Comparison of ENCODE assay signal across 18 cellular contexts in genomic region chr19:56126983-56127780, GRCh38. TPM values are rescaled to one million over a fixed set of nuclear protein-coding genes. Genes with fewer than 3 reads are reported as not detected.
A peak's percentile ranks its signal among the peaks of the same experiment; 100 is the strongest.
DNase-seq lines count a peak whose midpoint lies in the region; ATAC-seq, FAIRE-seq and TF ChIP-seq lines count a peak whose summit lies in the region.
"Had no signal": no experiment of that assay in that cellular context is flagged by ENCODE, and none has a peak within 500 bp of the region (broad histone marks: within the 10 kb centered on the region; RNA-seq: fewer than 3 reads in every experiment).

No MANE protein-coding gene starts in this region.

- H3K27ac Mint-ChIP-seq in H9: no peak overlapping the region

- H3K27me3 Mint-ChIP-seq in H9 (ENCODE audit: low read depth): peaks cover 2% of the 10 kb centered on the region; the same call in 1 of the 2 replicates
- H3K27me3 Mint-ChIP-seq: CD4-positive, alpha-beta T cell had no signal

- POLR2A ChIA-PET in HepG2 (lab: Yijun Ruan, JAX): interaction anchor here (1.6 to 1.7 kb wide), 2 partner anchors 11 to 15 kb away, joined by 3 to 9 read pairs; no protein-coding TSS in a partner anchor

- no peak overlapping the region for H2BK20ac ChIP-seq in H9 (ENCODE audit: low read depth, low read length, poor library complexity, severe bottlenecking)

- H3T11ph ChIP-seq in H9 (ENCODE audit: low read length): no peak overlapping the region

- no peaks in the 10 kb centered on the region for H3K27me3 ChIP-seq in HepG2 (ENCODE audit: control insufficient read depth in 1 of 2, insufficient read depth in 2 of 2, low read length in 2 of 2)
- H3K27me3 ChIP-seq in right lobe of liver: no peaks in the 10 kb centered on the region
- H3K27me3 ChIP-seq in SJCRH30: no peaks in the 10 kb centered on the region
- H3K27me3 ChIP-seq in transverse colon: no peaks in the 10 kb centered on the region
- no peaks in the 10 kb centered on the region; the same call in 1 of the 2 replicates for H3K27me3 ChIP-seq in H9 (ENCODE audit: insufficient read depth, low read length)

- H3K9ac ChIP-seq in HepG2 (ENCODE audit: insufficient read depth, low read depth, low read length) (no peak overlapping the region), H9 (ENCODE audit: extremely low read depth, insufficient read length, low read length) (no peak overlapping the region)

- H2BK15ac ChIP-seq in H9 (ENCODE audit: low read depth, low read length): no peak overlapping the region

- no peak overlapping the region for H3K4me3 Mint-ChIP-seq in H9
- H3K4me3 Mint-ChIP-seq: CD4-positive, alpha-beta T cell had no signal

- H3K23me2 ChIP-seq in H9 (ENCODE audit: insufficient read length, low read depth, low read length, poor library complexity, severe bottlenecking): no peaks in the 10 kb centered on the region

- no peak overlapping the region for H2BK5ac ChIP-seq in H9 (ENCODE audit: insufficient read length, low read length)

- in situ Hi-C loops in HepG2 (cut with HindIII; ENCODE audit: extremely low pct_ligation_motif_present, low pct_unique_long_range_greater_than_20kb) (no loop called here), transverse colon (cut with MboI; ENCODE audit: low pct_ligation_motif_present in 1 of 4, low pct_unique_long_range_greater_than_20kb in 1 of 4, low sequenced_read_pairs in 3 of 4) (no loop called here)

- H3K4me3 ChIP-seq in HepG2 (replicated peaks in 1 of 3; ENCODE audit: insufficient read depth in 1 of 3, low read depth in 2 of 3, low read length in 3 of 3) (no peak overlapping the region), right lobe of liver (no peak overlapping the region), SJCRH30 (no peak overlapping the region), mucosa of descending colon (no peak overlapping the region), transverse colon (no peak overlapping the region)
- H3K4me3 ChIP-seq: GM12878 had no signal

- TF ChIP-seq EP300 in HepG2 (IDR thresholded peaks at IDR 0.05; ENCODE audit: low read depth in 2 of 2, low read length in 2 of 2) (no peak), HepG2 (CRISPR knock-in tag; IDR thresholded peaks at IDR 0.05; ENCODE audit: borderline replicate concordance) (no peak), transverse colon (IDR thresholded peaks at IDR 0.05; ENCODE audit: low read depth) (no peak)

- H3K36me3 ChIP-seq in HepG2 (replicated peaks in 1 of 2; ENCODE audit: control insufficient read depth in 1 of 2, insufficient read depth in 2 of 2, low read length in 2 of 2): no peaks in the 10 kb centered on the region
- H3K36me3 ChIP-seq in right lobe of liver: no peaks in the 10 kb centered on the region
- no peaks in the 10 kb centered on the region for H3K36me3 ChIP-seq in SJCRH30
- H3K36me3 ChIP-seq in mucosa of descending colon (ENCODE audit: low read depth): no peaks in the 10 kb centered on the region
- no peaks in the 10 kb centered on the region for H3K36me3 ChIP-seq in transverse colon

- no peak overlapping the region for H4K91ac ChIP-seq in H9 (ENCODE audit: insufficient read length, low read depth, low read length)

- no peak for TF ChIP-seq CTCF in HepG2 (CRISPR knock-in tag; IDR thresholded peaks at IDR 0.05)
- no peak for TF ChIP-seq CTCF in right lobe of liver (IDR thresholded peaks at IDR 0.05)
- TF ChIP-seq CTCF in mucosa of descending colon (IDR thresholded peaks at IDR 0.05): no peak
- no peak for TF ChIP-seq CTCF in transverse colon (IDR thresholded peaks at IDR 0.05)
- no peak for TF ChIP-seq CTCF in H9 (conservative IDR thresholded peaks at IDR 0.05)
- no peak for TF ChIP-seq CTCF in GM20000 (IDR thresholded peaks at IDR 0.05; ENCODE audit: extremely low read depth, missing control alignments)

- H2BK12ac ChIP-seq in H9 (ENCODE audit: insufficient read length, low read depth, low read length): no peak overlapping the region

- H2BK120ac ChIP-seq in H9 (ENCODE audit: low read depth, low read length, poor library complexity, severe bottlenecking): no peak overlapping the region

- DNase-seq in HepG2 (ENCODE audit: low spot score) (peak; percentile 36), right lobe of liver (no peak), SJCRH30 (peak; percentile 33 to 57), mucosa of descending colon (no peak), transverse colon (no peak), HTR-8/SVneo (ENCODE audit: insufficient read length, low spot score) (no peak), H9 (no peak), GM20000 (ENCODE audit: low spot score) (no peak)
- DNase-seq: Calu3; CD4-positive, alpha-beta T cell; IMR-90; NCI-H1048; NCI-H2107; NCI-H226; Right ventricle myocardium superior had no signal

- no peak for TF ChIP-seq RAD21 in HepG2 (CRISPR knock-in tag; IDR thresholded peaks at IDR 0.05)

- no peaks in the 10 kb centered on the region for H4K20me1 ChIP-seq in HepG2 (ENCODE audit: insufficient read depth, low read length)
- H4K20me1 ChIP-seq in H9 (ENCODE audit: control insufficient read depth, insufficient read depth, insufficient read length): no peaks in the 10 kb centered on the region

- no peak overlapping the region for H3K14ac ChIP-seq in H9 (ENCODE audit: insufficient read depth, low read length)

- no peak overlapping the region for H4K5ac ChIP-seq in H9 (ENCODE audit: insufficient read length, low read depth, low read length)

- peaks cover 0 to 1% of the 10 kb centered on the region in 2 experiments; a peak in 2 of 5 replicates for H3K9me3 Mint-ChIP-seq in H9
- H3K9me3 Mint-ChIP-seq: CD4-positive, alpha-beta T cell had no signal

- FAIRE-seq in HepG2 (lab: Jason Lieb, UNC) (no peak), HTR-8/SVneo (lab: Jason Lieb, UNC) (no peak)
- FAIRE-seq: A204.1, GM12878, GM19239 had no signal

- WGBS in HepG2 (ENCODE audit: low lambda C conversion rate): 79% methylated on average over 19 of the region's 19 CpGs
- WGBS in right lobe of liver (ENCODE audit: insufficient coverage, low coverage, low lambda C conversion rate, missing lambda C conversion rate): 78% methylated on average over 10 of the region's 19 CpGs
- 60% methylated on average over 19 of the region's 19 CpGs; no CpG with 5 or more reads in 1 of the 2 donors for WGBS in transverse colon (ENCODE audit: low coverage in 1 of 2), 2 donors
- no CpG with 5 or more reads among the region's 19 CpGs for WGBS in H9 (ENCODE audit: extremely low coverage, insufficient read length, low lambda C conversion rate)

- H3K27ac ChIP-seq in HepG2 (ENCODE audit: extremely low read length, insufficient read depth, low read length): no peak overlapping the region
- no peak overlapping the region for H3K27ac ChIP-seq in right lobe of liver
- H3K27ac ChIP-seq in SJCRH30: no peak overlapping the region
- H3K27ac ChIP-seq in transverse colon: peak overlapping the region; percentile 8 to 73 (median 32)
- no peak overlapping the region for H3K27ac ChIP-seq in H9 (ENCODE audit: insufficient read length, low read depth, low read length)

- H3K4me2 ChIP-seq in HepG2 (ENCODE audit: low read depth, low read length) (no peak overlapping the region), H9 (ENCODE audit: insufficient read depth, insufficient read length, low read length) (no peak overlapping the region)

- H3K9me3 ChIP-seq in HepG2 (ENCODE audit: low read length) (no peaks in the 10 kb centered on the region), right lobe of liver (no peaks in the 10 kb centered on the region), SJCRH30 (replicated peaks) (no peaks in the 10 kb centered on the region), mucosa of descending colon (no peaks in the 10 kb centered on the region), transverse colon (no peaks in the 10 kb centered on the region), H9 (ENCODE audit: control insufficient read depth, low read depth, low read length) (no peaks in the 10 kb centered on the region)

- TF ChIP-seq POLR2A in HepG2 (IDR thresholded peaks at IDR 0.05; ENCODE audit: insufficient read depth in 1 of 2, low read depth in 2 of 2, low read length in 2 of 2) (no peak), right lobe of liver (IDR thresholded peaks at IDR 0.05) (no peak), transverse colon (IDR thresholded peaks at IDR 0.05) (no peak)

- intact Hi-C loops in HepG2 (cut with micrococcal nuclease; ENCODE audit: unreplicated experiment): no loop called here
- intact Hi-C loops in right lobe of liver (cut with DNase I): no loop called here
- intact Hi-C loops in mucosa of descending colon (cut with DNase I, micrococcal nuclease): no loop called here
- intact Hi-C loops in transverse colon (cut with DNase I; ENCODE audit: low total_unique reads): no loop called here

- no peak overlapping the region for H3K4ac ChIP-seq in H9 (ENCODE audit: low read depth, low read length)

- H3K79me1 ChIP-seq in H9 (ENCODE audit: insufficient read depth, low read depth, low read length, poor library complexity, severe bottlenecking): no peaks in the 10 kb centered on the region

- CTCF ChIA-PET in HepG2 (lab: Yijun Ruan, JAX; ENCODE audit: low intra/inter-chr PET ratio, low total read pairs): no interaction called here

- no peak overlapping the region for H3K18ac ChIP-seq in H9 (ENCODE audit: insufficient read length, low read depth, low read length)

- no peak overlapping the region for H4K8ac ChIP-seq in H9 (replicated peaks; ENCODE audit: insufficient read length, low read depth, low read length)

- peaks cover under 1 to 1% of the 10 kb centered on the region in 2 experiments for H3K4me1 Mint-ChIP-seq in H9

- no peak overlapping the region for H3K23ac ChIP-seq in H9 (ENCODE audit: insufficient read length, low read depth, low read length)

- no peak overlapping the region for H2AFZ ChIP-seq in HepG2 (ENCODE audit: low read length)
- no peak overlapping the region for H2AFZ ChIP-seq in H9 (ENCODE audit: low read length)

- no peaks in the 10 kb centered on the region for H3K36me3 Mint-ChIP-seq in H9 (ENCODE audit: insufficient read depth in 1 of 3, low read depth in 3 of 3)

- H3K4me1 ChIP-seq in HepG2 (ENCODE audit: insufficient read depth, low read length) (peaks cover 41% of the 10 kb centered on the region), right lobe of liver (peaks cover 0 to under 1% (median 0%) of the 10 kb centered on the region in 4 donors), SJCRH30 (peaks cover 23% of the 10 kb centered on the region), mucosa of descending colon (ENCODE audit: low read depth) (peaks cover 23% of the 10 kb centered on the region), transverse colon (peaks cover 0 to 18% (median 14%) of the 10 kb centered on the region in 4 donors), H9 (ENCODE audit: insufficient read depth, low read length) (no peaks in the 10 kb centered on the region)

- H3K79me2 ChIP-seq in HepG2 (ENCODE audit: insufficient read depth, low read length) (no peaks in the 10 kb centered on the region), H9 (ENCODE audit: insufficient read depth, low read length) (no peaks in the 10 kb centered on the region)

- ATAC-seq in HepG2 (peak; percentile 48), right lobe of liver (no peak), mucosa of descending colon (peak; percentile 69)
- ATAC-seq: GM12878 had no signal

- no peak overlapping the region for H2AK5ac ChIP-seq in H9 (ENCODE audit: insufficient read length, low read length)

- BruUV-seq in HepG2 (replicated peaks; lab: Mats Ljungman, UMichigan): no TSS peak

- H3K56ac ChIP-seq in H9 (ENCODE audit: insufficient read length, low read depth, low read length): no peak overlapping the region

RNA-seq across cellular contexts. Expression of gene ZNF787, which starts 6.1 kb away (rescaled TPM):
- 35.6 and 42.8 TPM in 2 replicates for total RNA-seq in HepG2 (2016; rRNA removed; fragmentation: Illumina TruSeq; extraction: Trizol)
- total RNA-seq in HepG2 (2016; cell fraction: cytosol; rRNA removed; fragmentation: Illumina TruSeq; extraction: Trizol; ENCODE audit: low read depth): 29.0 and 33.1 TPM in 2 replicates
- 34.7 and 46.1 TPM in 2 replicates for total RNA-seq in HepG2 (2016; cell fraction: insoluble cytoplasmic fraction; rRNA removed; fragmentation: Illumina TruSeq; extraction: Trizol)
- 62.2 and 73.5 TPM in 2 replicates for total RNA-seq in HepG2 (2016; cell fraction: membrane; rRNA removed; fragmentation: Illumina TruSeq; extraction: Trizol)
- 17.6 and 21.2 TPM in 2 replicates for total RNA-seq in HepG2 (2016; cell fraction: nucleus; rRNA removed; fragmentation: Illumina TruSeq; extraction: Trizol)
- 15.1 and 23.1 TPM in 2 replicates for polyA plus RNA-seq in HepG2 (2011; rRNA removed)
- polyA plus RNA-seq in HepG2 (2011; cell fraction: cytosol; rRNA removed): 9.6 and 21.1 TPM in 2 replicates
- 24.0 and 30.1 TPM in 2 replicates for polyA plus RNA-seq in HepG2 (2011; cell fraction: nucleus; rRNA removed)
- 20.1 and 21.2 TPM in 2 replicates for polyA plus RNA-seq in HepG2 (2012)
- polyA plus RNA-seq in HepG2 (2016; cell fraction: cytosol; fragmentation: Illumina TruSeq; extraction: Trizol; ENCODE audit: low read depth): 34.6 and 40.9 TPM in 2 replicates
- polyA plus RNA-seq in HepG2 (2016; cell fraction: insoluble cytoplasmic fraction; fragmentation: Illumina TruSeq; extraction: Trizol; ENCODE audit: low read depth): 47.2 and 47.3 TPM in 2 replicates
- 55.5 and 74.3 TPM in 2 replicates for polyA plus RNA-seq in HepG2 (2016; cell fraction: membrane; fragmentation: Illumina TruSeq; extraction: Trizol; ENCODE audit: low read depth)
- polyA plus RNA-seq in HepG2 (2016; cell fraction: nucleus; fragmentation: Illumina TruSeq; extraction: Trizol; ENCODE audit: insufficient read depth, low read depth): 38.1 and 41.9 TPM in 2 replicates
- 11.1 and 37.8 TPM in 2 replicates for polyA minus RNA-seq in HepG2 (2011; rRNA and poly(A)+ RNA removed; ENCODE audit: low replicate concordance)
- 24.6 and 29.7 TPM in 2 replicates for polyA minus RNA-seq in HepG2 (2011; cell fraction: cytosol; rRNA and poly(A)+ RNA removed)
- polyA minus RNA-seq in HepG2 (2011; cell fraction: nucleus; rRNA and poly(A)+ RNA removed): 9.8 and 11.8 TPM in 2 replicates
- 10 to 100 TPM; 15.8 to 26.0 (median 22.5) TPM for total RNA-seq in right lobe of liver
- total RNA-seq in SJCRH30 (2014; rRNA removed; shearing (Covaris generic)): 24.7 and 24.8 TPM in 2 replicates
- 10 to 100 TPM; 49.1 to 61.2 (median 56.1) TPM for total RNA-seq in mucosa of descending colon
- total RNA-seq in transverse colon: 10 to 100 TPM; 24.9 to 53.1 (median 27.4) TPM
- total RNA-seq in H9 (2021): 54.6 and 55.8 TPM in 2 replicates

RNA-seq across cellular contexts. Expression of gene ZNF444, which starts 13.9 kb away (rescaled TPM):
- total RNA-seq in HepG2 (2016; rRNA removed; fragmentation: Illumina TruSeq; extraction: Trizol) (24.4 and 30.3 TPM in 2 replicates), right lobe of liver (10 to 100 TPM; 23.2 to 38.4 (median 30.8) TPM), mucosa of descending colon (10 to 100 TPM; 28.2 to 48.3 (median 29.6) TPM), transverse colon (100 to 1,000 TPM in 1 of 4 donors, 10 to 100 TPM in 3; 20.7 to 148 (median 39.2) TPM), H9 (2021) (48.8 and 49.7 TPM in 2 replicates)
- 8.7 and 10.7 TPM in 2 replicates for total RNA-seq in HepG2 (2016; cell fraction: cytosol; rRNA removed; fragmentation: Illumina TruSeq; extraction: Trizol; ENCODE audit: low read depth)
- 24.3 and 28.9 TPM in 2 replicates for total RNA-seq in HepG2 (2016; cell fraction: insoluble cytoplasmic fraction; rRNA removed; fragmentation: Illumina TruSeq; extraction: Trizol)
- total RNA-seq in HepG2 (2016; cell fraction: membrane; rRNA removed; fragmentation: Illumina TruSeq; extraction: Trizol): 18.5 and 19.0 TPM in 2 replicates
- total RNA-seq in HepG2 (2016; cell fraction: nucleus; rRNA removed; fragmentation: Illumina TruSeq; extraction: Trizol): 16.6 and 20.8 TPM in 2 replicates
- 27.4 and 34.2 TPM in 2 replicates for polyA plus RNA-seq in HepG2 (2011; rRNA removed)
- polyA plus RNA-seq in HepG2 (2011; cell fraction: cytosol; rRNA removed): 26.3 and 39.4 TPM in 2 replicates
- 141 and 147 TPM in 2 replicates for polyA plus RNA-seq in HepG2 (2011; cell fraction: nucleus; rRNA removed)
- polyA plus RNA-seq in HepG2 (2012): 31.4 and 36.8 TPM in 2 replicates
- 9.9 and 10.2 TPM in 2 replicates for polyA plus RNA-seq in HepG2 (2016; cell fraction: cytosol; fragmentation: Illumina TruSeq; extraction: Trizol; ENCODE audit: low read depth)
- polyA plus RNA-seq in HepG2 (2016; cell fraction: insoluble cytoplasmic fraction; fragmentation: Illumina TruSeq; extraction: Trizol; ENCODE audit: low read depth): 35.6 and 37.8 TPM in 2 replicates
- polyA plus RNA-seq in HepG2 (2016; cell fraction: membrane; fragmentation: Illumina TruSeq; extraction: Trizol; ENCODE audit: low read depth): 15.1 and 15.7 TPM in 2 replicates
- polyA plus RNA-seq in HepG2 (2016; cell fraction: nucleus; fragmentation: Illumina TruSeq; extraction: Trizol; ENCODE audit: insufficient read depth, low read depth): 59.4 and 67.1 TPM in 2 replicates
- 7.0 and 28.3 TPM in 2 replicates for polyA minus RNA-seq in HepG2 (2011; rRNA and poly(A)+ RNA removed; ENCODE audit: low replicate concordance)
- polyA minus RNA-seq in HepG2 (2011; cell fraction: cytosol; rRNA and poly(A)+ RNA removed): 15.8 and 20.3 TPM in 2 replicates
- polyA minus RNA-seq in HepG2 (2011; cell fraction: nucleus; rRNA and poly(A)+ RNA removed): 11.1 and 17.4 TPM in 2 replicates
- 18.7 and 19.8 TPM in 2 replicates for total RNA-seq in SJCRH30 (2014; rRNA removed; shearing (Covaris generic))

RNA-seq across cellular contexts. Expression of gene GALP, which starts 48.6 kb away (rescaled TPM):
- total RNA-seq in HepG2 (2016; rRNA removed; fragmentation: Illumina TruSeq; extraction: Trizol) (not detected in 2 replicates), right lobe of liver (under 1 TPM in 2 of 6 experiments, not detected in 4; 0.42 to 0.46 TPM), mucosa of descending colon (not detected), transverse colon (not detected), H9 (2021) (not detected in 2 replicates)
- not detected in 2 replicates for total RNA-seq in HepG2 (2016; cell fraction: cytosol; rRNA removed; fragmentation: Illumina TruSeq; extraction: Trizol; ENCODE audit: low read depth)
- total RNA-seq in HepG2 (2016; cell fraction: insoluble cytoplasmic fraction; rRNA removed; fragmentation: Illumina TruSeq; extraction: Trizol): not detected in 2 replicates
- total RNA-seq in HepG2 (2016; cell fraction: membrane; rRNA removed; fragmentation: Illumina TruSeq; extraction: Trizol): not detected in 2 replicates
- not detected in 2 replicates for total RNA-seq in HepG2 (2016; cell fraction: nucleus; rRNA removed; fragmentation: Illumina TruSeq; extraction: Trizol)
- not detected in 2 replicates for polyA plus RNA-seq in HepG2 (2011; rRNA removed)
- polyA plus RNA-seq in HepG2 (2011; cell fraction: cytosol; rRNA removed): not detected in 2 replicates
- polyA plus RNA-seq in HepG2 (2011; cell fraction: nucleus; rRNA removed): not detected in 2 replicates
- polyA plus RNA-seq in HepG2 (2012): not detected in 2 replicates
- not detected in 2 replicates for polyA plus RNA-seq in HepG2 (2016; cell fraction: cytosol; fragmentation: Illumina TruSeq; extraction: Trizol; ENCODE audit: low read depth)
- polyA plus RNA-seq in HepG2 (2016; cell fraction: insoluble cytoplasmic fraction; fragmentation: Illumina TruSeq; extraction: Trizol; ENCODE audit: low read depth): not detected in 2 replicates
- not detected in 2 replicates for polyA plus RNA-seq in HepG2 (2016; cell fraction: membrane; fragmentation: Illumina TruSeq; extraction: Trizol; ENCODE audit: low read depth)
- not detected in 2 replicates for polyA plus RNA-seq in HepG2 (2016; cell fraction: nucleus; fragmentation: Illumina TruSeq; extraction: Trizol; ENCODE audit: insufficient read depth, low read depth)
- polyA minus RNA-seq in HepG2 (2011; rRNA and poly(A)+ RNA removed; ENCODE audit: low replicate concordance): not detected in 2 replicates
- polyA minus RNA-seq in HepG2 (2011; cell fraction: cytosol; rRNA and poly(A)+ RNA removed): not detected in 2 replicates
- polyA minus RNA-seq in HepG2 (2011; cell fraction: nucleus; rRNA and poly(A)+ RNA removed): not detected in 2 replicates
- total RNA-seq in SJCRH30 (2014; rRNA removed; shearing (Covaris generic)): not detected in 2 replicates
- total RNA-seq: Calu3; CD4-positive, alpha-beta T cell; GM12878; IMR-90; Right ventricle myocardium superior had no signal
- polyA plus RNA-seq: GM12878, IMR-90 had no signal

Comparison
In these comparisons a context has a peak if more than half of its experiments do, and no peak if none do; other contexts are left out.
1. ATAC-seq: peak in HepG2 (single experiment) and mucosa of descending colon (single experiment); none in right lobe of liver (0 of 4).
2. DNase-seq: peak in HepG2 (single experiment) and SJCRH30 (2 of 2); none in right lobe of liver (0 of 3), mucosa of descending colon (0 of 3), transverse colon (single experiment), HTR-8/SVneo (single experiment), H9 (single experiment) and GM20000 (single experiment).
3. H3K27ac ChIP-seq: peak in transverse colon (4 of 4); none in HepG2 (single experiment), right lobe of liver (0 of 3), SJCRH30 (single experiment) and H9 (single experiment).